In genomic region chr20:36836591-36837329, GRCh38 we compare ENCODE assay signal across 8 cellular contexts. TPM values are rescaled to one million over a fixed set of nuclear protein-coding genes. Genes with fewer than 3 reads are reported as not detected.
DNase-seq lines count a peak whose midpoint lies in the region; ATAC-seq and FAIRE-seq lines count a peak whose summit lies in the region.

No MANE protein-coding gene starts in this region.

- H3K27me3 ChIP-seq in CD4-positive, alpha-beta memory T cell (ENCODE audit: insufficient read depth, low read length) = no peaks in the 10 kb centered on the region
- no peaks in the 10 kb centered on the region for H3K27me3 ChIP-seq in HAP-1 (ENCODE audit: low read depth)
- no peaks in the 10 kb centered on the region for H3K27me3 ChIP-seq in NT2/D1 (ENCODE audit: insufficient read depth, insufficient read length)
- no peaks in the 10 kb centered on the region for H3K27me3 ChIP-seq in small intestine (ENCODE audit: control insufficient read depth in 2 of 2, insufficient read depth in 2 of 2, low read length in 2 of 2)

- no peaks in the 10 kb centered on the region for H3K9me3 Mint-ChIP-seq in CD4-positive, alpha-beta memory T cell
- H3K9me3 Mint-ChIP-seq in activated T-helper 17 cell treated with anti-CD3 and anti-CD28 coated beads, Interleukin-2, amount 50 U/mL, for 72 hours = no peaks in the 10 kb centered on the region

- peaks cover 4 to 19% (median 9%) of the 10 kb centered on the region in 4 donors for H3K4me1 Mint-ChIP-seq in CD4-positive, alpha-beta memory T cell
- H3K4me1 Mint-ChIP-seq in activated T-helper 17 cell treated with anti-CD3 and anti-CD28 coated beads, Interleukin-2, amount 50 U/mL, for 72 hours = no peaks in the 10 kb centered on the region

- peak overlapping the region in 6 of 8 donors; percentile 10 to 65 (median 36) for H3K4me3 Mint-ChIP-seq in CD4-positive, alpha-beta memory T cell
- H3K4me3 Mint-ChIP-seq in activated T-helper 17 cell treated with anti-CD3 and anti-CD28 coated beads, Interleukin-2, amount 50 U/mL, for 72 hours = peak overlapping the region; percentile 84

- H3K4me1 ChIP-seq in CD4-positive, alpha-beta memory T cell (ENCODE audit: insufficient read depth, low read length) = peaks cover 7% of the 10 kb centered on the region
- H3K4me1 ChIP-seq in HAP-1 (peaks cover 11% of the 10 kb centered on the region), NT2/D1 (ENCODE audit: insufficient read depth, insufficient read length) (peaks cover 20% of the 10 kb centered on the region), small intestine (ENCODE audit: control insufficient read depth in 2 of 2, insufficient read depth in 1 of 2, low read depth in 1 of 2, low read length in 1 of 2) (no peaks in the 10 kb centered on the region)

- no peaks in the 10 kb centered on the region for H3K36me3 ChIP-seq in CD4-positive, alpha-beta memory T cell (ENCODE audit: insufficient read depth, low read length)
- H3K36me3 ChIP-seq in HAP-1 (replicated peaks) (peaks cover 17% of the 10 kb centered on the region), NT2/D1 (ENCODE audit: insufficient read depth, insufficient read length, low read length) (peaks cover 22% of the 10 kb centered on the region), small intestine (ENCODE audit: control insufficient read depth in 2 of 2, insufficient read depth in 2 of 2, low read length in 2 of 2) (no peaks in the 10 kb centered on the region)

- POLR2A ChIA-PET in CD4-positive, alpha-beta memory T cell (lab: Charles Lee; ENCODE audit: partially characterized antibody) = interaction anchor here (1.0 to 1.5 kb wide), 2 partner anchors 21 to 45 kb away, joined by 3 read pairs; no protein-coding TSS in a partner anchor

- no peak overlapping the region for H3K27ac ChIP-seq in CD4-positive, alpha-beta memory T cell (ENCODE audit: low read depth, low read length)
- peak overlapping the region in 1 of 2 donors; percentile 79 for H3K27ac ChIP-seq in small intestine (ENCODE audit: low read depth in 1 of 2, low read length in 1 of 2)

- in situ Hi-C loops in HAP-1 (cut with MboI; ENCODE audit: low sequenced_read_pairs) = no loop called here

- H3K27ac Mint-ChIP-seq in CD4-positive, alpha-beta memory T cell = no peak overlapping the region
- H3K27ac Mint-ChIP-seq in activated T-helper 17 cell treated with anti-CD3 and anti-CD28 coated beads, Interleukin-2, amount 50 U/mL, for 72 hours = peak overlapping the region; percentile 30

- H3K36me3 Mint-ChIP-seq in CD4-positive, alpha-beta memory T cell = no peaks in the 10 kb centered on the region
- no peaks in the 10 kb centered on the region for H3K36me3 Mint-ChIP-seq in activated T-helper 17 cell treated with anti-CD3 and anti-CD28 coated beads, Interleukin-2, amount 50 U/mL, for 72 hours (ENCODE audit: low read depth)

- CTCF ChIA-PET in CD4-positive, alpha-beta memory T cell (lab: Charles Lee; ENCODE audit: partially characterized antibody) = interaction anchor here (1.5 to 2.3 kb wide), 2 partner anchors 13 to 28 kb away, joined by 4 to 11 read pairs; no protein-coding TSS in a partner anchor

- WGBS in small intestine, 3 donors = 77 to 82% (median 80%) methylated on average over 10 of the region's 10 CpGs

- H3K4me3 ChIP-seq in CD4-positive, alpha-beta memory T cell (ENCODE audit: low read length in 2 of 2) = no peak overlapping the region
- H3K4me3 ChIP-seq in HAP-1 = no peak overlapping the region
- no peak overlapping the region for H3K4me3 ChIP-seq in NT2/D1 (ENCODE audit: insufficient read length, low read depth)
- H3K4me3 ChIP-seq in small intestine (ENCODE audit: low read depth in 1 of 2, low read length in 2 of 2) = no peak overlapping the region

- peak in 1 of 5 donors; percentile 7 for DNase-seq in CD4-positive, alpha-beta memory T cell
- DNase-seq in HAP-1 (ENCODE audit: low spot score in 2 of 2) = peak; percentile 58 to 91
- peak; percentile 74 for DNase-seq in NT2/D1 (ENCODE audit: low read depth, low spot score)
- peak; percentile 72 for DNase-seq in Right ventricle myocardium superior
- DNase-seq in small intestine = peak; percentile 63

- H3K9me3 ChIP-seq in CD4-positive, alpha-beta memory T cell (ENCODE audit: control insufficient read depth in 1 of 2, low read length in 2 of 2) = no peaks in the 10 kb centered on the region
- H3K9me3 ChIP-seq in HAP-1 = no peaks in the 10 kb centered on the region
- no peaks in the 10 kb centered on the region for H3K9me3 ChIP-seq in NT2/D1 (ENCODE audit: insufficient read depth, low read length)
- no peaks in the 10 kb centered on the region for H3K9me3 ChIP-seq in small intestine (ENCODE audit: control insufficient read depth, low read depth)

- FAIRE-seq in small intestine (lab: Jason Lieb, UNC) = no peak

- no peak for ATAC-seq in activated T-helper 17 cell treated with anti-CD3 and anti-CD28 coated beads, Interleukin-2, amount 50 U/mL, for 72 hours (replicated peaks)
- no peak for ATAC-seq in Right ventricle myocardium superior (ENCODE audit: poor library complexity)
- no peak for ATAC-seq in GM19351 (IDR thresholded peaks at IDR 0.05; ENCODE audit: unreplicated experiment)
- no peak for ATAC-seq in HG03095 (IDR thresholded peaks at IDR 0.05; ENCODE audit: unreplicated experiment)

- intact Hi-C loops in CD4-positive, alpha-beta memory T cell (cut with micrococcal nuclease) = no loop called here
- intact Hi-C loops in Right ventricle myocardium superior (cut with DNase I) = no loop called here

- H3K9ac ChIP-seq in NT2/D1 (ENCODE audit: insufficient read length, low read depth) = peak overlapping the region; percentile 63

- H3K27me3 Mint-ChIP-seq in CD4-positive, alpha-beta memory T cell = no peaks in the 10 kb centered on the region
- H3K27me3 Mint-ChIP-seq in activated T-helper 17 cell treated with anti-CD3 and anti-CD28 coated beads, Interleukin-2, amount 50 U/mL, for 72 hours = no peaks in the 10 kb centered on the region

RNA-seq across cellular contexts. Expression of gene TLDC2, which starts 39.2 kb away (rescaled TPM):
- not detected for total RNA-seq in CD4-positive, alpha-beta memory T cell
- polyA plus RNA-seq in CD4-positive, alpha-beta memory T cell = under 1 TPM in 1 of 2 donors, not detected in 1; 0.52 TPM
- total RNA-seq in activated T-helper 17 cell treated with anti-CD3 and anti-CD28 coated beads, Interleukin-2, amount 50 U/mL, for 72 hours = not detected
- total RNA-seq in Right ventricle myocardium superior = not detected
- polyA plus RNA-seq in small intestine = 10 to 100 TPM; 19.5 to 61.6 (median 43.6) TPM
